ENCODE assay signal across 8 cellular contexts in genomic region chr21:25456672-25457071, GRCh38.
DNase-seq lines count a peak whose midpoint lies in the region; ATAC-seq and TF ChIP-seq lines count a peak whose summit lies in the region.

No MANE protein-coding gene starts in this region.

- no peak overlapping the region for H2AFZ ChIP-seq in smooth muscle cell (ENCODE audit: low read depth)

- H3K27me3 Mint-ChIP-seq in activated naive CD4-positive, alpha-beta T cell treated with anti-CD3 and anti-CD28 coated beads for 36 hours (ENCODE audit: low read depth) = no peaks in the 10 kb centered on the region
- H3K27me3 Mint-ChIP-seq in MCF 10A (ENCODE audit: insufficient read depth, unreplicated experiment) = no peaks in the 10 kb centered on the region

- peaks cover 3% of the 10 kb centered on the region for H3K36me3 Mint-ChIP-seq in activated naive CD4-positive, alpha-beta T cell treated with anti-CD3 and anti-CD28 coated beads for 36 hours (ENCODE audit: low read depth)
- no peaks in the 10 kb centered on the region for H3K36me3 Mint-ChIP-seq in MCF 10A (ENCODE audit: insufficient read depth, unreplicated experiment)

- CTCF ChIA-PET in activated naive CD4-positive, alpha-beta T cell treated with anti-CD3 and anti-CD28 coated beads for 36 hours (lab: Charles Lee) = interaction anchor here (0.9 to 1.8 kb wide), 11 partner anchors 8 to 116 kb away, joined by 3 to 6 read pairs (median 3); no protein-coding TSS in a partner anchor
- CTCF ChIA-PET in MCF 10A (lab: Yijun Ruan, JAX) = no interaction called here

- no peak overlapping the region for H3K4me3 Mint-ChIP-seq in activated naive CD4-positive, alpha-beta T cell treated with anti-CD3 and anti-CD28 coated beads for 36 hours
- no peak overlapping the region for H3K4me3 Mint-ChIP-seq in MCF 10A (ENCODE audit: unreplicated experiment)

- H3K27ac ChIP-seq in smooth muscle cell (ENCODE audit: low read depth) = no peak overlapping the region

- no peak overlapping the region for H3K9ac ChIP-seq in smooth muscle cell (ENCODE audit: low read depth)

- no peaks in the 10 kb centered on the region for H3K79me2 ChIP-seq in smooth muscle cell (ENCODE audit: low read depth)

- no peaks in the 10 kb centered on the region for H3K27me3 ChIP-seq in smooth muscle cell (ENCODE audit: low read depth)

- no TSS peak for BruUV-seq in MCF 10A (replicated peaks; lab: Mats Ljungman, UMichigan)

- H3F3A ChIP-seq in smooth muscle cell (ENCODE audit: low read depth) = no peaks in the 10 kb centered on the region

- peak overlapping the region; percentile 78 for H3K27ac Mint-ChIP-seq in activated naive CD4-positive, alpha-beta T cell treated with anti-CD3 and anti-CD28 coated beads for 36 hours
- no peak overlapping the region for H3K27ac Mint-ChIP-seq in MCF 10A (ENCODE audit: low read depth, unreplicated experiment)

- 61% methylated on average over 3 of the region's 3 CpGs for WGBS in smooth muscle cell (ENCODE audit: low lambda C conversion rate)

- no peaks in the 10 kb centered on the region for H3K4me1 ChIP-seq in smooth muscle cell (ENCODE audit: low read depth)

- H3K36me3 ChIP-seq in smooth muscle cell (ENCODE audit: low read depth) = no peaks in the 10 kb centered on the region

- peaks cover 74% of the 10 kb centered on the region for H3K4me1 Mint-ChIP-seq in activated naive CD4-positive, alpha-beta T cell treated with anti-CD3 and anti-CD28 coated beads for 36 hours (ENCODE audit: low read depth)
- peaks cover 10% of the 10 kb centered on the region for H3K4me1 Mint-ChIP-seq in MCF 10A (ENCODE audit: insufficient read depth, unreplicated experiment)

- ATAC-seq in GM19351 (IDR thresholded peaks at IDR 0.05; ENCODE audit: unreplicated experiment) (peak; percentile 45), HG03060 (IDR thresholded peaks at IDR 0.05; ENCODE audit: low read depth, unreplicated experiment) (peak; percentile 27), left colon (no peak)

- H3K4me2 ChIP-seq in smooth muscle cell = no peak overlapping the region

- POLR2A ChIA-PET in MCF 10A (lab: Yijun Ruan, JAX) = interaction anchor here (0.6 kb wide), 1 partner anchor 1193 kb away, joined by 3 read pairs; no protein-coding TSS in a partner anchor

- TF ChIP-seq CTCF in smooth muscle cell (IDR thresholded peaks at IDR 0.05; ENCODE audit: borderline replicate concordance, insufficient read depth, poor library complexity, severe bottlenecking) = no peak
- TF ChIP-seq CTCF in MCF 10A (IDR thresholded peaks at IDR 0.05; ENCODE audit: unreplicated experiment) = no peak

- no peak overlapping the region for H3K4me3 ChIP-seq in smooth muscle cell

- no peaks in the 10 kb centered on the region for H4K20me1 ChIP-seq in smooth muscle cell (ENCODE audit: low read depth)

- H3K9me3 ChIP-seq in smooth muscle cell (replicated peaks; ENCODE audit: low read depth) = no peaks in the 10 kb centered on the region

- intact Hi-C loops in activated naive CD4-positive, alpha-beta T cell treated with anti-CD3 and anti-CD28 coated beads for 36 hours (cut with micrococcal nuclease) = loop anchor here (1.0 to 2.0 kb wide), 12 partner anchors 8 to 279 kb away; no protein-coding TSS in a partner anchor
- intact Hi-C loops in MCF 10A (cut with micrococcal nuclease) (no loop called here), left colon (cut with DNase I, micrococcal nuclease) (no loop called here)

- DNase-seq in activated naive CD4-positive, alpha-beta T cell treated with anti-CD3 and anti-CD28 coated beads for 36 hours = peak; percentile 50
- DNase-seq in stimulated activated CD4-positive, alpha-beta T cell treated with anti-CD3 and anti-CD28 coated beads, Interleukin-4, amount 100 ng/mL, for 24 hours = peak; percentile 69
- DNase-seq in smooth muscle cell (lab: John Stamatoyannopoulos, UW; ENCODE audit: unreplicated experiment) (no peak), MCF 10A (ENCODE audit: unreplicated experiment) (no peak), left colon (no peak), NCI-H1694 (lab: John Stamatoyannopoulos, UW) (no peak)

- peaks cover 3% of the 10 kb centered on the region for H3K9me3 Mint-ChIP-seq in activated naive CD4-positive, alpha-beta T cell treated with anti-CD3 and anti-CD28 coated beads for 36 hours
- peaks cover 8% of the 10 kb centered on the region for H3K9me3 Mint-ChIP-seq in MCF 10A (ENCODE audit: unreplicated experiment)

Comparison
In these comparisons a context has a peak if more than half of its experiments do, and no peak if none do; other contexts are left out.
1. DNase-seq: peak in activated naive CD4-positive, alpha-beta T cell treated with anti-CD3 and anti-CD28 coated beads for 36 hours (single experiment) and stimulated activated CD4-positive, alpha-beta T cell treated with anti-CD3 and anti-CD28 coated beads, Interleukin-4, amount 100 ng/mL, for 24 hours (single experiment); none in smooth muscle cell (single experiment), MCF 10A (single experiment), left colon (0 of 2) and NCI-H1694 (single experiment).